In genomic region chr2:98608118-98608961, GRCh38 we compare ENCODE assay signal across 1 cellular context.
TF ChIP-seq lines count a peak whose summit lies in the region.

A gene with protein sequence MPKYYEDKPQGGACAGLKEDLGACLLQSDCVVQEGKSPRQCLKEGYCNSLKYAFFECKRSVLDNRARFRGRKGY (minus strand): TSS chr2:98608512. CDS start chr2:98608405, 107 bp downstream.
A gene with protein sequence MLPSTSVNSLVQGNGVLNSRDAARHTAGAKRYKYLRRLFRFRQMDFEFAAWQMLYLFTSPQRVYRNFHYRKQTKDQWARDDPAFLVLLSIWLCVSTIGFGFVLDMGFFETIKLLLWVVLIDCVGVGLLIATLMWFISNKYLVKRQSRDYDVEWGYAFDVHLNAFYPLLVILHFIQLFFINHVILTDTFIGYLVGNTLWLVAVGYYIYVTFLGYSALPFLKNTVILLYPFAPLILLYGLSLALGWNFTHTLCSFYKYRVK (plus strand): TSS chr2:98608589. CDS start chr2:98609760, 1,171 bp downstream.

TF ChIP-seq in HepG2, 621 proteins besides CTCF, POLR2A, EP300 and RAD21 (continued from another document and continues in another):
- TF ChIP-seq, protein P1, sequence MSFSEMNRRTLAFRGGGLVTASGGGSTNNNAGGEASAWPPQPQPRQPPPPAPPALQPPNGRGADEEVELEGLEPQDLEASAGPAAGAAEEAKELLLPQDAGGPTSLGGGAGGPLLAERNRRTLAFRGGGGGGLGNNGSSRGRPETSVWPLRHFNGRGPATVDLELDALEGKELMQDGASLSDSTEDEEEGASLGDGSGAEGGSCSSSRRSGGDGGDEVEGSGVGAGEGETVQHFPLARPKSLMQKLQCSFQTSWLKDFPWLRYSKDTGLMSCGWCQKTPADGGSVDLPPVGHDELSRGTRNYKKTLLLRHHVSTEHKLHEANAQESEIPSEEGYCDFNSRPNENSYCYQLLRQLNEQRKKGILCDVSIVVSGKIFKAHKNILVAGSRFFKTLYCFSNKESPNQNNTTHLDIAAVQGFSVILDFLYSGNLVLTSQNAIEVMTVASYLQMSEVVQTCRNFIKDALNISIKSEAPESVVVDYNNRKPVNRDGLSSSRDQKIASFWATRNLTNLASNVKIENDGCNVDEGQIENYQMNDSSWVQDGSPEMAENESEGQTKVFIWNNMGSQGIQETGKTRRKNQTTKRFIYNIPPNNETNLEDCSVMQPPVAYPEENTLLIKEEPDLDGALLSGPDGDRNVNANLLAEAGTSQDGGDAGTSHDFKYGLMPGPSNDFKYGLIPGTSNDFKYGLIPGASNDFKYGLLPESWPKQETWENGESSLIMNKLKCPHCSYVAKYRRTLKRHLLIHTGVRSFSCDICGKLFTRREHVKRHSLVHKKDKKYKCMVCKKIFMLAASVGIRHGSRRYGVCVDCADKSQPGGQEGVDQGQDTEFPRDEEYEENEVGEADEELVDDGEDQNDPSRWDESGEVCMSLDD (CRISPR knock-in tag; IDR thresholded peaks at IDR 0.05; ENCODE audit: borderline replicate concordance), result no peak
- TF ChIP-seq THAP8 (CRISPR knock-in tag; IDR thresholded peaks at IDR 0.05; ENCODE audit: borderline replicate concordance) (peak; percentile 85), MIER2 (CRISPR knock-in tag; IDR thresholded peaks at IDR 0.05) (peak; percentile 17), ZNF282 (IDR thresholded peaks at IDR 0.05; ENCODE audit: partially characterized antibody) (no peak), MAFK (conservative IDR thresholded peaks at IDR 0.05 in 1 of 2, IDR thresholded peaks at IDR 0.05 in 1 of 2; ENCODE audit: low read length in 2 of 2) (no peak), SIN3A (IDR thresholded peaks at IDR 0.05; ENCODE audit: borderline replicate concordance, low read depth, low read length) (peak; percentile 96; the same call in 1 of the 2 replicates), NR0B2 (CRISPR knock-in tag; IDR thresholded peaks at IDR 0.05) (peak; percentile 76; the same call in 1 of the 2 replicates), ZNF639 (CRISPR knock-in tag; conservative IDR thresholded peaks at IDR 0.05) (peak; percentile 98), HCFC1 (IDR thresholded peaks at IDR 0.05; ENCODE audit: low read depth, low read length) (peak; percentile 72), ZNF207 (IDR thresholded peaks at IDR 0.05; ENCODE audit: borderline replicate concordance) (no peak), SP5 (CRISPR knock-in tag; IDR thresholded peaks at IDR 0.05; ENCODE audit: borderline replicate concordance, low read depth) (no peak), ZNF337 (CRISPR knock-in tag; IDR thresholded peaks at IDR 0.05; ENCODE audit: borderline replicate concordance, low read depth) (peak; percentile 99), GPN1 (CRISPR knock-in tag; IDR thresholded peaks at IDR 0.05; ENCODE audit: borderline replicate concordance) (peak; percentile 48; the same call in 1 of the 2 replicates), ELF1 (CRISPR knock-in tag; IDR thresholded peaks at IDR 0.05) (peak; percentile 92), SOX6 (IDR thresholded peaks at IDR 0.05) (no peak), SOX6 (CRISPR knock-in tag; IDR thresholded peaks at IDR 0.05) (peak; percentile 78), ZNF350 (CRISPR knock-in tag; IDR thresholded peaks at IDR 0.05; ENCODE audit: borderline replicate concordance, low read depth) (peak; percentile 98), ZNF274 (CRISPR knock-in tag; IDR thresholded peaks at IDR 0.05) (peak; percentile 99), SRSF9 (IDR thresholded peaks at IDR 0.05; ENCODE audit: borderline replicate concordance, insufficient read depth, low read depth, low read length, poor library complexity, severe bottlenecking) (no peak), FIP1L1 (IDR thresholded peaks at IDR 0.05; ENCODE audit: borderline replicate concordance, insufficient read depth, low read depth, low read length) (no peak), ZNF331 (CRISPR knock-in tag; IDR thresholded peaks at IDR 0.05) (peak; percentile 94), ZFP82 (CRISPR knock-in tag; IDR thresholded peaks at IDR 0.05; ENCODE audit: borderline replicate concordance) (peak; percentile 58; the same call in 1 of the 2 replicates), GTF3A (CRISPR knock-in tag; conservative IDR thresholded peaks at IDR 0.05) (peak; percentile 49; the same call in 1 of the 2 replicates), ZNF296 (CRISPR knock-in tag; conservative IDR thresholded peaks at IDR 0.05) (0 out of 2 replicates have a peak, but pooled peaks have one; percentile 71), HOXA9 (CRISPR knock-in tag; IDR thresholded peaks at IDR 0.05; ENCODE audit: borderline replicate concordance) (peak; percentile 94; the same call in 1 of the 2 replicates), NFE2L1 (CRISPR knock-in tag; IDR thresholded peaks at IDR 0.05; ENCODE audit: borderline replicate concordance) (0 out of 2 replicates have a peak, but pooled peaks have one; percentile 28), ZBTB43 (CRISPR knock-in tag; conservative IDR thresholded peaks at IDR 0.05) (0 out of 2 replicates have a peak, but pooled peaks have one; percentile 44), ZNF589 (CRISPR knock-in tag; conservative IDR thresholded peaks at IDR 0.05) (peak; percentile 97), BCL6 (CRISPR knock-in tag; IDR thresholded peaks at IDR 0.05) (peak; percentile 53; the same call in 1 of the 2 replicates), SKI (IDR thresholded peaks at IDR 0.05; ENCODE audit: partially characterized antibody) (peak; percentile 51), BRCA1 (CRISPR knock-in tag; IDR thresholded peaks at IDR 0.05) (peak; percentile 39; the same call in 1 of the 2 replicates), ZNF263 (CRISPR knock-in tag; IDR thresholded peaks at IDR 0.05) (no peak), NR2F1 (CRISPR knock-in tag; IDR thresholded peaks at IDR 0.05) (no peak), ZNF672 (CRISPR knock-in tag; IDR thresholded peaks at IDR 0.05) (0 out of 2 replicates have a peak, but pooled peaks have one; percentile 76), SMYD3 (CRISPR knock-in tag; IDR thresholded peaks at IDR 0.05) (peak; percentile 65; the same call in 1 of the 2 replicates), GFI1 (CRISPR knock-in tag; IDR thresholded peaks at IDR 0.05; ENCODE audit: borderline replicate concordance) (peak; percentile 85), ZNF121 (CRISPR knock-in tag; IDR thresholded peaks at IDR 0.05) (peak; percentile 76), BCLAF1 (IDR thresholded peaks at IDR 0.05) (no peak), ZNF264 (CRISPR knock-in tag; IDR thresholded peaks at IDR 0.05) (peak; percentile 85), ZNF333 (CRISPR knock-in tag; IDR thresholded peaks at IDR 0.05; ENCODE audit: borderline replicate concordance) (peak; percentile 90; the same call in 1 of the 2 replicates), ZEB1 (IDR thresholded peaks at IDR 0.05; ENCODE audit: insufficient replicate concordance, low read depth) (peak; percentile 60), ZNF260 (CRISPR knock-in tag; IDR thresholded peaks at IDR 0.05; ENCODE audit: borderline replicate concordance, low read depth) (no peak), ZNF362 (CRISPR knock-in tag; IDR thresholded peaks at IDR 0.05; ENCODE audit: borderline replicate concordance) (no peak; the same call in 1 of the 2 replicates), ZBTB38 (CRISPR knock-in tag; IDR thresholded peaks at IDR 0.05) (peak; percentile 94)
- TF ChIP-seq, protein P2, sequence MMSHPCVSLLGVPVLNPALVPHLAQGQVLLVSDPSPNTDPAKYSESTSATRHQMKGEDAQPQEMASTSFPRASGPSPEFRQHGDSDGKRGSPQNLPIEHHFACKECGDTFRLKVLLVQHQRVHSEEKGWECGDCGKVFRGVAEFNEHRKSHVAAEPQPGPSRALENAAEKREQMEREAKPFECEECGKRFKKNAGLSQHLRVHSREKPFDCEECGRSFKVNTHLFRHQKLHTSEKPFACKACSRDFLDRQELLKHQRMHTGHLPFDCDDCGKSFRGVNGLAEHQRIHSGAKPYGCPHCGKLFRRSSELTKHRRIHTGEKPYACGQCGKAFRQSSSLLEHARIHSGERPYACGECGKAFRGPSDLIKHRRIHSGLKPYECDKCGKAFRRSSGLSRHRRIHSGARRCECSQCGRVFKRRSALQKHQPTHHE (CRISPR knock-in tag; IDR thresholded peaks at IDR 0.05; ENCODE audit: borderline replicate concordance), result peak; percentile 53; the same call in 1 of the 2 replicates
- TF ChIP-seq, protein P3, sequence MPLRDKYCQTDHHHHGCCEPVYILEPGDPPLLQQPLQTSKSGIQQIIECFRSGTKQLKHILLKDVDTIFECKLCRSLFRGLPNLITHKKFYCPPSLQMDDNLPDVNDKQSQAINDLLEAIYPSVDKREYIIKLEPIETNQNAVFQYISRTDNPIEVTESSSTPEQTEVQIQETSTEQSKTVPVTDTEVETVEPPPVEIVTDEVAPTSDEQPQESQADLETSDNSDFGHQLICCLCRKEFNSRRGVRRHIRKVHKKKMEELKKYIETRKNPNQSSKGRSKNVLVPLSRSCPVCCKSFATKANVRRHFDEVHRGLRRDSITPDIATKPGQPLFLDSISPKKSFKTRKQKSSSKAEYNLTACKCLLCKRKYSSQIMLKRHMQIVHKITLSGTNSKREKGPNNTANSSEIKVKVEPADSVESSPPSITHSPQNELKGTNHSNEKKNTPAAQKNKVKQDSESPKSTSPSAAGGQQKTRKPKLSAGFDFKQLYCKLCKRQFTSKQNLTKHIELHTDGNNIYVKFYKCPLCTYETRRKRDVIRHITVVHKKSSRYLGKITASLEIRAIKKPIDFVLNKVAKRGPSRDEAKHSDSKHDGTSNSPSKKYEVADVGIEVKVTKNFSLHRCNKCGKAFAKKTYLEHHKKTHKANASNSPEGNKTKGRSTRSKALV (CRISPR knock-in tag; IDR thresholded peaks at IDR 0.05), result peak; percentile 82; the same call in 1 of the 2 replicates
- TF ChIP-seq, protein P4, sequence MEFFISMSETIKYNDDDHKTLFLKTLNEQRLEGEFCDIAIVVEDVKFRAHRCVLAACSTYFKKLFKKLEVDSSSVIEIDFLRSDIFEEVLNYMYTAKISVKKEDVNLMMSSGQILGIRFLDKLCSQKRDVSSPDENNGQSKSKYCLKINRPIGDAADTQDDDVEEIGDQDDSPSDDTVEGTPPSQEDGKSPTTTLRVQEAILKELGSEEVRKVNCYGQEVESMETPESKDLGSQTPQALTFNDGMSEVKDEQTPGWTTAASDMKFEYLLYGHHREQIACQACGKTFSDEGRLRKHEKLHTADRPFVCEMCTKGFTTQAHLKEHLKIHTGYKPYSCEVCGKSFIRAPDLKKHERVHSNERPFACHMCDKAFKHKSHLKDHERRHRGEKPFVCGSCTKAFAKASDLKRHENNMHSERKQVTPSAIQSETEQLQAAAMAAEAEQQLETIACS (CRISPR knock-in tag; IDR thresholded peaks at IDR 0.05), result peak; percentile 86
